In the genomic region with DNA sequence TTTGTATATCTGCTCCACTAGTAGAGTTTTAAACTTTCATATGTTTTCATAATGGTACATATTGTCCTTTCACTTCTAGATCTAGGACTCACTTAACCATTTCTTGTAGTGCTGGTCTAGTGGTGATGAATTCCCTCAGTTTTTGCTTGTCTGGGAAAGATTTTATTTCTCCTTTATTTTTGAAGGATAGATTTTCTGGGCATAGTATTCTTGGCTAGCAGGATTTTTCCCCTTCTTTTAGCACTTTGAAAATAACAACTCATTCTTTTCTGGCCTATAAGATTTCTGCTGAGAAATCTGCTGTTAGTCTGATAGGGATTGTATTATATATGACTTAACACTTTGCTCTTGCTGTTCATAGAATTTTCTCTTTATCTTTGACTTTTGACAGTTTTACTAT, we compare ENCODE assay signal across 7 cellular contexts.
"Had no signal": no experiment of that assay in that cellular context is flagged by ENCODE, and none has a peak within 500 bp of the region (broad histone marks: within the 10 kb centered on the region; RNA-seq: fewer than 3 reads in every experiment).

No MANE protein-coding gene starts in this region.

- H3K4me3 ChIP-seq: GM12878 had no signal

- DNase-seq: GDM1, GF-D8 had no signal

- FAIRE-seq: G401.6, GM12891, GM18507, GM19239 had no signal
